Comparison of ENCODE assay signal across 8 cellular contexts in genomic region chr12:132489602-132490239, GRCh38. TPM values are rescaled to one million over a fixed set of nuclear protein-coding genes. Genes with fewer than 3 reads are reported as not detected.
DNase-seq lines count a peak whose midpoint lies in the region; ATAC-seq and TF ChIP-seq lines count a peak whose summit lies in the region.

Gene FBRSL1 (plus strand): TSS chr12:132490151.

- peak within 1 kb of the TSS; percentile 93 to 99 (median 95) for H3K27ac Mint-ChIP-seq in naive thymus-derived CD8-positive, alpha-beta T cell
- H3K27ac Mint-ChIP-seq in stimulated activated effector memory CD8-positive, alpha-beta T cell treated with anti-CD3 and anti-CD28 coated beads, Interleukin-12 subunit alpha, Interleukin-12 subunit beta, amount 100 ng/mL, for 72 hours, result peak within 1 kb of the TSS; percentile 90

- DNase-seq in DMS153 (lab: John Stamatoyannopoulos, UW) (peak; percentile 42), Kasumi-1 (lab: John Stamatoyannopoulos, UW) (peak; percentile 80 to 86), RPMI7951 (ENCODE audit: low read depth) (peak; percentile 76), fibroblast of mammary gland (ENCODE audit: low read depth) (peak; percentile 74)
- peak; percentile 90 to 91 for DNase-seq in activated T-helper 1 cell treated with anti-CD3 and anti-CD28 coated beads, Interleukin-2, amount 50 U/mL, for 16 hours (ENCODE audit: low read depth in 1 of 2, low spot score in 1 of 2)
- DNase-seq in naive thymus-derived CD8-positive, alpha-beta T cell, result peak; percentile 80 to 99 (median 91)
- DNase-seq in stimulated activated effector memory CD8-positive, alpha-beta T cell treated with anti-CD3 and anti-CD28 coated beads, Interleukin-12 subunit alpha, Interleukin-12 subunit beta, amount 100 ng/mL, for 72 hours (ENCODE audit: low spot score in 2 of 2), result peak; percentile 85 to 88

- peaks cover 44 to 75% (median 72%) of the 10 kb centered on the region in 4 donors for H3K4me1 Mint-ChIP-seq in naive thymus-derived CD8-positive, alpha-beta T cell
- peaks cover 76% of the 10 kb centered on the region for H3K4me1 Mint-ChIP-seq in stimulated activated effector memory CD8-positive, alpha-beta T cell treated with anti-CD3 and anti-CD28 coated beads, Interleukin-12 subunit alpha, Interleukin-12 subunit beta, amount 100 ng/mL, for 72 hours

- peak within 1 kb of the TSS; percentile 63 for H3K4me3 ChIP-seq in fibroblast of mammary gland (ENCODE audit: control insufficient read depth, low read depth, low read length)

- H3K4me3 Mint-ChIP-seq in naive thymus-derived CD8-positive, alpha-beta T cell, result peak within 1 kb of the TSS; percentile 84 to 96 (median 91)
- peak within 1 kb of the TSS; percentile 85 for H3K4me3 Mint-ChIP-seq in stimulated activated effector memory CD8-positive, alpha-beta T cell treated with anti-CD3 and anti-CD28 coated beads, Interleukin-12 subunit alpha, Interleukin-12 subunit beta, amount 100 ng/mL, for 72 hours

- H3K9me3 Mint-ChIP-seq in naive thymus-derived CD8-positive, alpha-beta T cell, result no peaks in the 10 kb centered on the region
- H3K9me3 Mint-ChIP-seq in stimulated activated effector memory CD8-positive, alpha-beta T cell treated with anti-CD3 and anti-CD28 coated beads, Interleukin-12 subunit alpha, Interleukin-12 subunit beta, amount 100 ng/mL, for 72 hours, result no peaks in the 10 kb centered on the region

- no peak for TF ChIP-seq CTCF in fibroblast of mammary gland (conservative IDR thresholded peaks at IDR 0.05; ENCODE audit: control insufficient read depth, insufficient read depth, low read depth, low read length)

- peaks cover 0 to 10% (median 0%) of the 10 kb centered on the region in 3 donors for H3K36me3 Mint-ChIP-seq in naive thymus-derived CD8-positive, alpha-beta T cell
- H3K36me3 Mint-ChIP-seq in stimulated activated effector memory CD8-positive, alpha-beta T cell treated with anti-CD3 and anti-CD28 coated beads, Interleukin-12 subunit alpha, Interleukin-12 subunit beta, amount 100 ng/mL, for 72 hours, result peaks cover 13% of the 10 kb centered on the region

- H3K27me3 Mint-ChIP-seq in naive thymus-derived CD8-positive, alpha-beta T cell, result no peaks in the 10 kb centered on the region

- POLR2A ChIA-PET in naive thymus-derived CD8-positive, alpha-beta T cell (lab: Charles Lee), result interaction anchor here (0.6 to 5.0 kb wide), 12 partner anchors 12 to 446 kb away, joined by 3 to 111 read pairs (median 6); no protein-coding TSS in a partner anchor

- peak; percentile 54 for ATAC-seq in GM21825 (IDR thresholded peaks at IDR 0.05; ENCODE audit: unreplicated experiment)
- ATAC-seq in naive thymus-derived CD8-positive, alpha-beta T cell, result peak; percentile 67 to 71
- peak; percentile 79 for ATAC-seq in stimulated activated effector memory CD8-positive, alpha-beta T cell treated with anti-CD3 and anti-CD28 coated beads, Interleukin-12 subunit alpha, Interleukin-12 subunit beta, amount 100 ng/mL, for 72 hours

RNA-seq across cellular contexts. Expression of gene FBRSL1, which starts in this region (rescaled TPM):
- total RNA-seq in RPMI7951 (2014; rRNA removed; shearing (Covaris generic)), result 1.2 and 2.3 TPM in 2 replicates
- total RNA-seq in naive thymus-derived CD8-positive, alpha-beta T cell, result 100 to 1,000 TPM in 1 of 2 experiments, 10 to 100 TPM in 1; 97.5 to 101 TPM
- polyA plus RNA-seq in naive thymus-derived CD8-positive, alpha-beta T cell, result 1 to 10 TPM in 1 of 3 donors, under 1 TPM in 2; 0.38 to 1.0 (median 0.42) TPM

Comparison
In these comparisons a context has a peak if more than half of its experiments do, and no peak if none do; other contexts are left out.
1. Peak in every context shown above with its lines: DNase-seq, ATAC-seq and H3K4me3 ChIP-seq.
2. RNA of gene FBRSL1 (total RNA-seq): 97.5 to 101 TPM in naive thymus-derived CD8-positive, alpha-beta T cell; 1.2 to 2.3 TPM in RPMI7951; every median in the first group is over 10 times any median in the second.